26 cellular contexts compared by ENCODE assay signal in genomic region chr3:20353286-20353685, GRCh38.
"Had no signal": no experiment of that assay in that cellular context is flagged by ENCODE, and none has a peak within 500 bp of the region (broad histone marks: within the 10 kb centered on the region; RNA-seq: fewer than 3 reads in every experiment).

No MANE protein-coding gene starts in this region.

- H3K4me1 ChIP-seq: esophagus squamous epithelium, left ventricle myocardium inferior, lower lobe of right lung, psoas muscle, sigmoid colon, spleen, testis, tibial artery had no signal

- H3K27ac ChIP-seq: esophagus squamous epithelium, left ventricle myocardium inferior, lower lobe of right lung, ovary, psoas muscle, sigmoid colon, spleen, testis, tibial artery had no signal

- H3K36me3 ChIP-seq: esophagus squamous epithelium, left ventricle myocardium inferior, lower lobe of right lung, ovary, sigmoid colon, spleen, tibial artery had no signal

- DNase-seq: cortex of kidney; effector memory CD8-positive, alpha-beta T cell; esophagus squamous epithelium; hypothalamus; immature natural killer cell; islet precursor cell; kidney glomerular epithelial cell; left colon; left ventricle myocardium inferior; lower lobe of right lung; natural killer cell; occipital lobe; ovary; posterior cingulate gyrus; psoas muscle; right cardiac atrium; sigmoid colon; spleen; stimulated activated CD4-positive, alpha-beta T cell treated with anti-CD3 and anti-CD28 coated beads, Interleukin-4, amount 100 ng/mL, for 4 hours; stimulated activated naive CD8-positive, alpha-beta T cell treated with anti-CD3 and anti-CD28 coated beads, Interleukin-15, Interleukin-2, amounts not matched to agents 100 U/mL and 50 U/mL, for 24 hours; substantia nigra; testis; tibial artery had no signal

- FAIRE-seq: endometrium, urothelium cell line had no signal

- ATAC-seq: effector memory CD8-positive, alpha-beta T cell; left colon; lower lobe of right lung; natural killer cell; psoas muscle; right cardiac atrium; stimulated activated memory B cell treated with anti-CD40 and anti-IgM and Interleukin-4, amounts not matched to agents 10 μg/mL and 1 μg/mL and 100 μg/mL, for 72 hours; stimulated activated naive CD8-positive, alpha-beta T cell treated with anti-CD3 and anti-CD28 coated beads, Interleukin-15, Interleukin-2, amounts not matched to agents 100 U/mL and 50 U/mL, for 24 hours had no signal

- H3K27me3 ChIP-seq: esophagus squamous epithelium, ovary, sigmoid colon, spleen, testis, tibial artery had no signal

- H3K9me3 ChIP-seq: esophagus squamous epithelium, left ventricle myocardium inferior, lower lobe of right lung, ovary, psoas muscle, sigmoid colon, spleen, testis, tibial artery had no signal

- H3K4me3 ChIP-seq: esophagus squamous epithelium, left ventricle myocardium inferior, lower lobe of right lung, ovary, psoas muscle, sigmoid colon, spleen, testis, tibial artery had no signal
